ENCODE assay signal across 1 cellular context in genomic region chr5:145978171-145978570, GRCh38.
TF ChIP-seq lines count a peak whose summit lies in the region.

No MANE protein-coding gene starts in this region.

TF ChIP-seq in HepG2, 621 proteins besides CTCF, POLR2A, EP300 and RAD21 (continued from another document):
- TF ChIP-seq PAX8 (CRISPR knock-in tag; IDR thresholded peaks at IDR 0.05; ENCODE audit: borderline replicate concordance) (no peak), FUBP1 (CRISPR knock-in tag; IDR thresholded peaks at IDR 0.05; ENCODE audit: borderline replicate concordance) (no peak), ZNF251 (CRISPR knock-in tag; IDR thresholded peaks at IDR 0.05) (no peak), ARNT (IDR thresholded peaks at IDR 0.05) (no peak), ZNF850 (CRISPR knock-in tag; conservative IDR thresholded peaks at IDR 0.05) (no peak), ZNF619 (CRISPR knock-in tag; IDR thresholded peaks at IDR 0.05) (no peak), ZFP36L1 (CRISPR knock-in tag; IDR thresholded peaks at IDR 0.05) (no peak), ZNF883 (CRISPR knock-in tag; IDR thresholded peaks at IDR 0.05; ENCODE audit: not compliant biosample characterization) (no peak), PRDM15 (CRISPR knock-in tag; IDR thresholded peaks at IDR 0.05) (no peak), MTERF4 (CRISPR knock-in tag; IDR thresholded peaks at IDR 0.05) (no peak), REXO4 (CRISPR knock-in tag; IDR thresholded peaks at IDR 0.05; ENCODE audit: borderline replicate concordance) (no peak), ZNF790 (CRISPR knock-in tag; IDR thresholded peaks at IDR 0.05; ENCODE audit: borderline replicate concordance) (no peak), MXI1 (IDR thresholded peaks at IDR 0.05; ENCODE audit: borderline replicate concordance, low read depth, low read length) (no peak), ZNF562 (CRISPR knock-in tag; IDR thresholded peaks at IDR 0.05; ENCODE audit: borderline replicate concordance) (no peak)
- TF ChIP-seq, protein P1, sequence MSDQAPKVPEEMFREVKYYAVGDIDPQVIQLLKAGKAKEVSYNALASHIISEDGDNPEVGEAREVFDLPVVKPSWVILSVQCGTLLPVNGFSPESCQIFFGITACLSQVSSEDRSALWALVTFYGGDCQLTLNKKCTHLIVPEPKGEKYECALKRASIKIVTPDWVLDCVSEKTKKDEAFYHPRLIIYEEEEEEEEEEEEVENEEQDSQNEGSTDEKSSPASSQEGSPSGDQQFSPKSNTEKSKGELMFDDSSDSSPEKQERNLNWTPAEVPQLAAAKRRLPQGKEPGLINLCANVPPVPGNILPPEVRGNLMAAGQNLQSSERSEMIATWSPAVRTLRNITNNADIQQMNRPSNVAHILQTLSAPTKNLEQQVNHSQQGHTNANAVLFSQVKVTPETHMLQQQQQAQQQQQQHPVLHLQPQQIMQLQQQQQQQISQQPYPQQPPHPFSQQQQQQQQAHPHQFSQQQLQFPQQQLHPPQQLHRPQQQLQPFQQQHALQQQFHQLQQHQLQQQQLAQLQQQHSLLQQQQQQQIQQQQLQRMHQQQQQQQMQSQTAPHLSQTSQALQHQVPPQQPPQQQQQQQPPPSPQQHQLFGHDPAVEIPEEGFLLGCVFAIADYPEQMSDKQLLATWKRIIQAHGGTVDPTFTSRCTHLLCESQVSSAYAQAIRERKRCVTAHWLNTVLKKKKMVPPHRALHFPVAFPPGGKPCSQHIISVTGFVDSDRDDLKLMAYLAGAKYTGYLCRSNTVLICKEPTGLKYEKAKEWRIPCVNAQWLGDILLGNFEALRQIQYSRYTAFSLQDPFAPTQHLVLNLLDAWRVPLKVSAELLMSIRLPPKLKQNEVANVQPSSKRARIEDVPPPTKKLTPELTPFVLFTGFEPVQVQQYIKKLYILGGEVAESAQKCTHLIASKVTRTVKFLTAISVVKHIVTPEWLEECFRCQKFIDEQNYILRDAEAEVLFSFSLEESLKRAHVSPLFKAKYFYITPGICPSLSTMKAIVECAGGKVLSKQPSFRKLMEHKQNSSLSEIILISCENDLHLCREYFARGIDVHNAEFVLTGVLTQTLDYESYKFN (CRISPR knock-in tag; conservative IDR thresholded peaks at IDR 0.05), result no peak
- TF ChIP-seq, protein P2, sequence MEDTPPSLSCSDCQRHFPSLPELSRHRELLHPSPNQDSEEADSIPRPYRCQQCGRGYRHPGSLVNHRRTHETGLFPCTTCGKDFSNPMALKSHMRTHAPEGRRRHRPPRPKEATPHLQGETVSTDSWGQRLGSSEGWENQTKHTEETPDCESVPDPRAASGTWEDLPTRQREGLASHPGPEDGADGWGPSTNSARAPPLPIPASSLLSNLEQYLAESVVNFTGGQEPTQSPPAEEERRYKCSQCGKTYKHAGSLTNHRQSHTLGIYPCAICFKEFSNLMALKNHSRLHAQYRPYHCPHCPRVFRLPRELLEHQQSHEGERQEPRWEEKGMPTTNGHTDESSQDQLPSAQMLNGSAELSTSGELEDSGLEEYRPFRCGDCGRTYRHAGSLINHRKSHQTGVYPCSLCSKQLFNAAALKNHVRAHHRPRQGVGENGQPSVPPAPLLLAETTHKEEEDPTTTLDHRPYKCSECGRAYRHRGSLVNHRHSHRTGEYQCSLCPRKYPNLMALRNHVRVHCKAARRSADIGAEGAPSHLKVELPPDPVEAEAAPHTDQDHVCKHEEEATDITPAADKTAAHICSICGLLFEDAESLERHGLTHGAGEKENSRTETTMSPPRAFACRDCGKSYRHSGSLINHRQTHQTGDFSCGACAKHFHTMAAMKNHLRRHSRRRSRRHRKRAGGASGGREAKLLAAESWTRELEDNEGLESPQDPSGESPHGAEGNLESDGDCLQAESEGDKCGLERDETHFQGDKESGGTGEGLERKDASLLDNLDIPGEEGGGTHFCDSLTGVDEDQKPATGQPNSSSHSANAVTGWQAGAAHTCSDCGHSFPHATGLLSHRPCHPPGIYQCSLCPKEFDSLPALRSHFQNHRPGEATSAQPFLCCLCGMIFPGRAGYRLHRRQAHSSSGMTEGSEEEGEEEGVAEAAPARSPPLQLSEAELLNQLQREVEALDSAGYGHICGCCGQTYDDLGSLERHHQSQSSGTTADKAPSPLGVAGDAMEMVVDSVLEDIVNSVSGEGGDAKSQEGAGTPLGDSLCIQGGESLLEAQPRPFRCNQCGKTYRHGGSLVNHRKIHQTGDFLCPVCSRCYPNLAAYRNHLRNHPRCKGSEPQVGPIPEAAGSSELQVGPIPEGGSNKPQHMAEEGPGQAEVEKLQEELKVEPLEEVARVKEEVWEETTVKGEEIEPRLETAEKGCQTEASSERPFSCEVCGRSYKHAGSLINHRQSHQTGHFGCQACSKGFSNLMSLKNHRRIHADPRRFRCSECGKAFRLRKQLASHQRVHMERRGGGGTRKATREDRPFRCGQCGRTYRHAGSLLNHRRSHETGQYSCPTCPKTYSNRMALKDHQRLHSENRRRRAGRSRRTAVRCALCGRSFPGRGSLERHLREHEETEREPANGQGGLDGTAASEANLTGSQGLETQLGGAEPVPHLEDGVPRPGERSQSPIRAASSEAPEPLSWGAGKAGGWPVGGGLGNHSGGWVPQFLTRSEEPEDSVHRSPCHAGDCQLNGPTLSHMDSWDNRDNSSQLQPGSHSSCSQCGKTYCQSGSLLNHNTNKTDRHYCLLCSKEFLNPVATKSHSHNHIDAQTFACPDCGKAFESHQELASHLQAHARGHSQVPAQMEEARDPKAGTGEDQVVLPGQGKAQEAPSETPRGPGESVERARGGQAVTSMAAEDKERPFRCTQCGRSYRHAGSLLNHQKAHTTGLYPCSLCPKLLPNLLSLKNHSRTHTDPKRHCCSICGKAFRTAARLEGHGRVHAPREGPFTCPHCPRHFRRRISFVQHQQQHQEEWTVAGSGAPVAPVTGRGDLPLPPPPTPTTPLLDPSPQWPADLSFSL (CRISPR knock-in tag; IDR thresholded peaks at IDR 0.05), result no peak
